21 cellular contexts compared by ENCODE assay signal in genomic region chr13:97043302-97043701, GRCh38. TPM values are rescaled to one million over a fixed set of nuclear protein-coding genes. Genes with fewer than 3 reads are reported as not detected.
DNase-seq lines count a peak whose midpoint lies in the region; ATAC-seq and TF ChIP-seq lines count a peak whose summit lies in the region.
"Had no signal": no experiment of that assay in that cellular context is flagged by ENCODE, and none has a peak within 500 bp of the region (broad histone marks: within the 10 kb centered on the region; RNA-seq: fewer than 3 reads in every experiment).

No MANE protein-coding gene starts in this region.

- peak overlapping the region; percentile 50 for H3K27ac Mint-ChIP-seq in chondrocyte (ENCODE audit: unreplicated experiment)
- H3K27ac Mint-ChIP-seq in activated CD8-positive, alpha-beta T cell treated with anti-CD3 and anti-CD28 coated beads, Interleukin-2, amount 10 ng/mL, durations not matched to agents 7 days and 5 days, result no peak overlapping the region
- H3K27ac Mint-ChIP-seq: activated naive CD4-positive, alpha-beta T cell treated with anti-CD3 and anti-CD28 coated beads, Interleukin-2, amount 50 U/mL, for 24 hours had no signal

- 71 to 79% methylated on average over 2 of the region's 2 CpGs for WGBS in testis, 2 donors

- no peak overlapping the region for H3K4me3 ChIP-seq in A673 (ENCODE audit: low read depth, low read length, poor library complexity, severe bottlenecking)
- H3K4me3 ChIP-seq in testis, result no peak overlapping the region
- H3K4me3 ChIP-seq: ovary, spleen had no signal

- H3K27me3 Mint-ChIP-seq in chondrocyte (ENCODE audit: low read depth), result no peaks in the 10 kb centered on the region
- H3K27me3 Mint-ChIP-seq in activated CD8-positive, alpha-beta T cell treated with anti-CD3 and anti-CD28 coated beads, Interleukin-2, amount 10 ng/mL, durations not matched to agents 7 days and 5 days (ENCODE audit: low read depth), result peaks cover 3% of the 10 kb centered on the region

- H3K36me3 ChIP-seq in A673 (ENCODE audit: insufficient read depth, low read length, poor library complexity, severe bottlenecking) (no peaks in the 10 kb centered on the region), testis (ENCODE audit: low read depth, missing control alignments) (no peaks in the 10 kb centered on the region)
- H3K36me3 ChIP-seq: ovary, spleen had no signal

- TF ChIP-seq POLR2A in testis (IDR thresholded peaks at IDR 0.05), result no peak

- no peak overlapping the region for H3K4me3 Mint-ChIP-seq in chondrocyte (ENCODE audit: unreplicated experiment)
- no peak overlapping the region for H3K4me3 Mint-ChIP-seq in activated CD8-positive, alpha-beta T cell treated with anti-CD3 and anti-CD28 coated beads, Interleukin-2, amount 10 ng/mL, durations not matched to agents 7 days and 5 days
- H3K4me3 Mint-ChIP-seq: activated naive CD4-positive, alpha-beta T cell treated with anti-CD3 and anti-CD28 coated beads, Interleukin-2, amount 50 U/mL, for 24 hours had no signal

- TF ChIP-seq CTCF in A673 (conservative IDR thresholded peaks at IDR 0.05; ENCODE audit: low read depth, low read length) (no peak), chondrocyte (IDR thresholded peaks at IDR 0.05) (no peak), testis (IDR thresholded peaks at IDR 0.05) (no peak)

- H3K9me3 ChIP-seq in A673 (ENCODE audit: low read depth, low read length, poor library complexity, severe bottlenecking) (no peaks in the 10 kb centered on the region), testis (no peaks in the 10 kb centered on the region)
- H3K9me3 ChIP-seq: ovary, spleen had no signal

- H3K4me1 ChIP-seq in A673 (ENCODE audit: insufficient read depth, low read length, poor library complexity, severe bottlenecking), result no peaks in the 10 kb centered on the region
- H3K4me1 ChIP-seq in testis, result no peaks in the 10 kb centered on the region
- H3K4me1 ChIP-seq: spleen had no signal

- no peak for ATAC-seq in GM19455 (IDR thresholded peaks at IDR 0.05; ENCODE audit: unreplicated experiment)
- ATAC-seq in activated CD8-positive, alpha-beta T cell treated with anti-CD3 and anti-CD28 coated beads, Interleukin-2, amount 10 ng/mL, durations not matched to agents 7 days and 5 days, result no peak
- ATAC-seq: left colon had no signal

- peaks cover 3% of the 10 kb centered on the region for H3K9me3 Mint-ChIP-seq in chondrocyte (ENCODE audit: low read depth)
- H3K9me3 Mint-ChIP-seq in activated CD8-positive, alpha-beta T cell treated with anti-CD3 and anti-CD28 coated beads, Interleukin-2, amount 10 ng/mL, durations not matched to agents 7 days and 5 days (ENCODE audit: insufficient read depth), result no peaks in the 10 kb centered on the region
- H3K9me3 Mint-ChIP-seq: activated naive CD4-positive, alpha-beta T cell treated with anti-CD3 and anti-CD28 coated beads, Interleukin-2, amount 50 U/mL, for 24 hours had no signal

- H3K4me1 Mint-ChIP-seq in chondrocyte (ENCODE audit: low read depth), result peaks cover 11% of the 10 kb centered on the region
- H3K4me1 Mint-ChIP-seq in activated CD8-positive, alpha-beta T cell treated with anti-CD3 and anti-CD28 coated beads, Interleukin-2, amount 10 ng/mL, durations not matched to agents 7 days and 5 days (ENCODE audit: low read depth), result no peaks in the 10 kb centered on the region
- H3K4me1 Mint-ChIP-seq: activated naive CD4-positive, alpha-beta T cell treated with anti-CD3 and anti-CD28 coated beads, Interleukin-2, amount 50 U/mL, for 24 hours had no signal

- POLR2A ChIA-PET in A673 (lab: Charles Lee; ENCODE audit: low non-redundant PET), result no interaction called here
- POLR2A ChIA-PET in activated CD8-positive, alpha-beta T cell treated with anti-CD3 and anti-CD28 coated beads, Interleukin-2, amount 10 ng/mL, durations not matched to agents 7 days and 5 days (lab: Charles Lee), result no interaction called here

- H3K27me3 ChIP-seq in A673 (replicated peaks; ENCODE audit: insufficient read depth, low read depth, low read length, poor library complexity) (peaks cover 4% of the 10 kb centered on the region), testis (no peaks in the 10 kb centered on the region)
- H3K27me3 ChIP-seq: ovary, spleen had no signal

- CTCF ChIA-PET in A673 (lab: Charles Lee), result no interaction called here
- CTCF ChIA-PET in activated CD8-positive, alpha-beta T cell treated with anti-CD3 and anti-CD28 coated beads, Interleukin-2, amount 10 ng/mL, durations not matched to agents 7 days and 5 days (lab: Charles Lee), result no interaction called here

- no peaks in the 10 kb centered on the region for H3K36me3 Mint-ChIP-seq in chondrocyte (ENCODE audit: low read depth)
- no peaks in the 10 kb centered on the region for H3K36me3 Mint-ChIP-seq in activated CD8-positive, alpha-beta T cell treated with anti-CD3 and anti-CD28 coated beads, Interleukin-2, amount 10 ng/mL, durations not matched to agents 7 days and 5 days (ENCODE audit: low read depth)
- H3K36me3 Mint-ChIP-seq: activated naive CD4-positive, alpha-beta T cell treated with anti-CD3 and anti-CD28 coated beads, Interleukin-2, amount 50 U/mL, for 24 hours had no signal

- H3K27ac ChIP-seq in A673 (ENCODE audit: low read depth, low read length, poor library complexity, severe bottlenecking) (no peak overlapping the region), testis (no peak overlapping the region)
- H3K27ac ChIP-seq: KMS-11, ovary, spleen had no signal

- BruUV-seq in A673 (replicated peaks; lab: Mats Ljungman, UMichigan), result no TSS peak

- intact Hi-C loops in A673 (cut with micrococcal nuclease; ENCODE audit: unreplicated experiment), result no loop called here
- intact Hi-C loops in testis (cut with DNase I; ENCODE audit: low total_unique reads), result no loop called here

- DNase-seq in A673 (ENCODE audit: low spot score), result peak; percentile 32
- peak; percentile 87 for DNase-seq in HCEC 1CT
- DNase-seq in chondrocyte (ENCODE audit: low spot score), result no peak
- DNase-seq in inferior parietal cortex (ENCODE audit: extremely low spot score), result peak; percentile 31
- no peak for DNase-seq in NCI-H526 treated with DMSO at 0.1 percent for 48 hours (lab: John Stamatoyannopoulos, UW)
- DNase-seq in testis, result no peak
- DNase-seq in activated CD8-positive, alpha-beta T cell treated with anti-CD3 and anti-CD28 coated beads, Interleukin-2, amount 10 ng/mL, durations not matched to agents 7 days and 5 days, result no peak
- DNase-seq: activated CD4-positive, alpha-beta T cell treated with anti-CD3 and anti-CD28 coated beads for 48 hours; central memory CD4-positive, alpha-beta T cell; COR-L47; left colon; NCI-H1436 treated with DMSO at 0.1 percent for 48 hours; ovary; SHP77 treated with DMSO at 0.1 percent for 48 hours; spleen; stimulated activated naive CD4-positive, alpha-beta T cell; T1000 had no signal

RNA-seq across cellular contexts. Expression of gene OXGR1, which starts 49.0 kb away (rescaled TPM):
- total RNA-seq in A673 (2021), result not detected in 2 replicates
- not detected in 3 replicates for total RNA-seq in chondrocyte
- total RNA-seq in testis, result under 1 TPM in 1 of 2 donors, not detected in 1; 0.43 TPM
- polyA plus RNA-seq in testis (ENCODE audit: insufficient read depth, low read depth, low replicate concordance), result 0.13 TPM
- not detected for total RNA-seq in activated CD8-positive, alpha-beta T cell treated with anti-CD3 and anti-CD28 coated beads, Interleukin-2, amount 10 ng/mL, durations not matched to agents 7 days and 5 days
- total RNA-seq: G401 had no signal

Comparison
In these comparisons a context has a peak if more than half of its experiments do, and no peak if none do; other contexts are left out.
1. DNase-seq: peak in A673 (single experiment), HCEC 1CT (single experiment) and inferior parietal cortex (single experiment); none in chondrocyte (single experiment), NCI-H526 treated with DMSO at 0.1 percent for 48 hours (single experiment), testis (single experiment) and activated CD8-positive, alpha-beta T cell treated with anti-CD3 and anti-CD28 coated beads, Interleukin-2, amount 10 ng/mL, durations not matched to agents 7 days and 5 days (single experiment).